Comparison of ENCODE assay signal across 24 cellular contexts in genomic region chr4:102772738-102773340, GRCh38.
"Had no signal": no experiment of that assay in that cellular context is flagged by ENCODE, and none has a peak within 500 bp of the region (broad histone marks: within the 10 kb centered on the region; RNA-seq: fewer than 3 reads in every experiment).

No MANE protein-coding gene starts in this region.

- H3K9me3 Mint-ChIP-seq: IgD-negative memory B cell had no signal

- H3K27ac ChIP-seq: HL-60, SJSA1, SK-N-MC had no signal

- H3K4me3 Mint-ChIP-seq: IgD-negative memory B cell had no signal

- H3K27ac Mint-ChIP-seq: IgD-negative memory B cell had no signal

- H3K4me3 ChIP-seq: SJSA1, SK-N-MC had no signal

- H3K27me3 ChIP-seq: SJSA1 had no signal

- FAIRE-seq: HTR-8/SVneo, RCC 7860 had no signal

- H3K27me3 Mint-ChIP-seq: IgD-negative memory B cell had no signal

- H3K9me3 ChIP-seq: SJSA1 had no signal

- H3K4me1 ChIP-seq: SJSA1 had no signal

- H3K36me3 ChIP-seq: SJSA1 had no signal

- H3K36me3 Mint-ChIP-seq: IgD-negative memory B cell had no signal

- H3K4me1 Mint-ChIP-seq: IgD-negative memory B cell had no signal

- DNase-seq: KBM-7, MV-4-11, NCI-H1048, NCI-H1105, NCI-H1417 treated with DMSO at 0.1 percent for 48 hours, NCI-H187, NCI-H2029, NCI-H2081 treated with DMSO at 0.1 percent for 48 hours, NCI-H2171, NCI-H226, NCI-H446, NCI-H510A, NCI-H524 treated with DMSO at 0.1 percent for 48 hours, NCI-H69, NCI-H774, Right ventricle myocardium superior, RPMI8226, SIG-M5 had no signal
